Comparison of ENCODE assay signal across 8 cellular contexts in genomic region chr1:248905949-248906740, GRCh38. TPM values are rescaled to one million over a fixed set of nuclear protein-coding genes. Genes with fewer than 3 reads are reported as not detected.
DNase-seq lines count a peak whose midpoint lies in the region; ATAC-seq and TF ChIP-seq lines count a peak whose summit lies in the region.

Gene PGBD2 (plus strand): TSS chr1:248906235. CDS start chr1:248913863, 7,628 bp downstream.

- H3K4me1 ChIP-seq in HUES64 (ENCODE audit: insufficient read depth, low read length): peaks cover 19% of the 10 kb centered on the region
- peaks cover 18% of the 10 kb centered on the region for H3K4me1 ChIP-seq in OCI-LY1 (ENCODE audit: insufficient read depth, low read length, severe bottlenecking)
- H3K4me1 ChIP-seq in muscle layer of colon (ENCODE audit: insufficient read depth, low read length): peaks cover 16% of the 10 kb centered on the region

- no peaks in the 10 kb centered on the region for H3K79me2 ChIP-seq in OCI-LY1 (ENCODE audit: insufficient read depth, low read length)

- no peaks in the 10 kb centered on the region for H3F3A ChIP-seq in OCI-LY1 (ENCODE audit: insufficient read depth, low read length)

- peak within 1 kb of the TSS; percentile 21 for H2AFZ ChIP-seq in OCI-LY1 (ENCODE audit: low read length)

- under 1% methylated on average over 69 of the region's 80 CpGs for WGBS in HUES64

- ATAC-seq in GM21515 (IDR thresholded peaks at IDR 0.05; ENCODE audit: unreplicated experiment): peak; percentile 93

- peak; percentile 85 for TF ChIP-seq POLR2A in erythroblast (IDR thresholded peaks at IDR 0.05; ENCODE audit: low read length)

- H3K36me3 ChIP-seq in HUES64 (ENCODE audit: insufficient read depth, low read length) (peaks cover 9% of the 10 kb centered on the region; the same call in 1 of the 2 replicates), OCI-LY1 (ENCODE audit: insufficient read depth, low read length) (no peaks in the 10 kb centered on the region), muscle layer of colon (ENCODE audit: insufficient read depth, low read length) (no peaks in the 10 kb centered on the region)

- peak within 1 kb of the TSS; percentile 87 for H3K4me2 ChIP-seq in OCI-LY1 (ENCODE audit: low read length)

- TF ChIP-seq CTCF in OCI-LY1 (IDR thresholded peaks at IDR 0.05; ENCODE audit: low read length): peak; percentile 77

- no peaks in the 10 kb centered on the region for H4K20me1 ChIP-seq in OCI-LY1 (ENCODE audit: insufficient read depth, low read length)

- H3K4me3 ChIP-seq in HUES64 (ENCODE audit: low read length) (peak within 1 kb of the TSS; percentile 97), OCI-LY1 (ENCODE audit: low read depth, low read length, poor library complexity, severe bottlenecking) (peak within 1 kb of the TSS; percentile 76), muscle layer of colon (ENCODE audit: low read depth in 1 of 2, low read length in 2 of 2) (peak within 1 kb of the TSS; percentile 47 to 67)

- peak; percentile 88 for DNase-seq in DMS114 treated with DMSO at 0.1 percent for 48 hours (lab: John Stamatoyannopoulos, UW; ENCODE audit: unreplicated experiment)
- DNase-seq in activated T-cell treated with anti-CD3 and anti-CD28 coated beads for 4 hours: peak; percentile 93
- peak; percentile 96 to 98 for DNase-seq in erythroblast (lab: John Stamatoyannopoulos, UW)
- DNase-seq in stimulated activated CD8-positive, alpha-beta memory T cell treated with anti-CD3 and anti-CD28 coated beads, Interleukin-7, amount 100 ng/mL, for 1 hour (ENCODE audit: low read depth in 2 of 2): peak; percentile 93 to 96

- H3K27ac ChIP-seq in HUES64 (ENCODE audit: low read depth, low read length) (peak within 1 kb of the TSS; percentile 99), OCI-LY1 (ENCODE audit: low read depth, low read length, poor library complexity, severe bottlenecking) (peak within 1 kb of the TSS; percentile 73), muscle layer of colon (ENCODE audit: low read depth, low read length) (peak within 1 kb of the TSS; percentile 87)

- no peaks in the 10 kb centered on the region for H3K9me2 ChIP-seq in OCI-LY1 (ENCODE audit: low read depth, low read length)

- H3K9ac ChIP-seq in HUES64 (ENCODE audit: low read depth, low read length) (peak within 1 kb of the TSS; percentile 99), OCI-LY1 (ENCODE audit: low read length) (peak within 1 kb of the TSS; percentile 70), muscle layer of colon (ENCODE audit: low read length) (peak within 1 kb of the TSS; percentile 80)

- no peaks in the 10 kb centered on the region for H3K27me3 ChIP-seq in HUES64 (ENCODE audit: insufficient read depth, low read length)
- H3K27me3 ChIP-seq in OCI-LY1 (ENCODE audit: insufficient read depth, low read length): no peaks in the 10 kb centered on the region
- no peaks in the 10 kb centered on the region for H3K27me3 ChIP-seq in muscle layer of colon (ENCODE audit: control insufficient read depth in 1 of 2, insufficient read depth in 2 of 2, low read length in 2 of 2)

- no peaks in the 10 kb centered on the region for H3K9me3 ChIP-seq in HUES64 (ENCODE audit: insufficient read depth, low read depth, low read length)
- no peaks in the 10 kb centered on the region for H3K9me3 ChIP-seq in OCI-LY1 (ENCODE audit: low read length)
- H3K9me3 ChIP-seq in muscle layer of colon (ENCODE audit: low read length): no peaks in the 10 kb centered on the region

RNA-seq across cellular contexts. Expression of gene PGBD2, which starts in this region (rescaled TPM):
- 4.4 TPM for polyA plus RNA-seq in HUES64 (2013, experiment 1 of 2)
- 4.1 TPM for polyA plus RNA-seq in HUES64 (2013, experiment 2 of 2)

Comparison
In these comparisons a context has a peak if more than half of its experiments do, and no peak if none do; other contexts are left out.
1. Peak in every context shown above with its lines: DNase-seq, ATAC-seq, H3K4me3 ChIP-seq and H3K27ac ChIP-seq.